Comparison of ENCODE assay signal across 1 cellular context in genomic region chr19:38850231-38850975, GRCh38.
TF ChIP-seq lines count a peak whose summit lies in the region.

No MANE protein-coding gene starts in this region.

TF ChIP-seq in GM12878, 131 proteins besides CTCF, POLR2A, EP300 and RAD21 (continues in another document):
- TF ChIP-seq, protein P1, sequence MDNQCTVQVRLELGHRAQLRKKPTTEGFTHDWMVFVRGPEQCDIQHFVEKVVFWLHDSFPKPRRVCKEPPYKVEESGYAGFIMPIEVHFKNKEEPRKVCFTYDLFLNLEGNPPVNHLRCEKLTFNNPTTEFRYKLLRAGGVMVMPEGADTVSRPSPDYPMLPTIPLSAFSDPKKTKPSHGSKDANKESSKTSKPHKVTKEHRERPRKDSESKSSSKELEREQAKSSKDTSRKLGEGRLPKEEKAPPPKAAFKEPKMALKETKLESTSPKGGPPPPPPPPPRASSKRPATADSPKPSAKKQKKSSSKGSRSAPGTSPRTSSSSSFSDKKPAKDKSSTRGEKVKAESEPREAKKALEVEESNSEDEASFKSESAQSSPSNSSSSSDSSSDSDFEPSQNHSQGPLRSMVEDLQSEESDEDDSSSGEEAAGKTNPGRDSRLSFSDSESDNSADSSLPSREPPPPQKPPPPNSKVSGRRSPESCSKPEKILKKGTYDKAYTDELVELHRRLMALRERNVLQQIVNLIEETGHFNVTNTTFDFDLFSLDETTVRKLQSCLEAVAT (IDR thresholded peaks at IDR 0.05), result peak; percentile 53; the same call in 1 of the 2 replicates
- TF ChIP-seq IRF3 (IDR thresholded peaks at IDR 0.05) (peak; percentile 39), USF1 (IDR thresholded peaks at IDR 0.05; ENCODE audit: borderline replicate concordance, extremely low read length, insufficient read depth, low read depth, low read length) (no peak), RUNX3 (IDR thresholded peaks at IDR 0.05; ENCODE audit: low read length) (peak; percentile 56), PBX3 (IDR thresholded peaks at IDR 0.05; ENCODE audit: insufficient replicate concordance, low read depth, low read length) (peak; percentile 90), KDM1A (IDR thresholded peaks at IDR 0.05; ENCODE audit: borderline replicate concordance) (no peak), USF2 (IDR thresholded peaks at IDR 0.05; ENCODE audit: borderline replicate concordance, low read depth, low read length) (no peak; the same call in 1 of the 2 replicates), MYC (IDR thresholded peaks at IDR 0.05; ENCODE audit: insufficient read depth, insufficient read length, insufficient replicate concordance, low read length, severe bottlenecking) (no peak), IKZF1 (conservative IDR thresholded peaks at IDR 0.05) (peak; percentile 49; the same call in 1 of the 2 replicates), CREM (IDR thresholded peaks at IDR 0.05; ENCODE audit: low read depth) (peak; percentile 94), CHD1 (IDR thresholded peaks at IDR 0.05; ENCODE audit: low read depth, low read length) (no peak), NFYA (IDR thresholded peaks at IDR 0.05; ENCODE audit: borderline replicate concordance, low read depth, low read length) (no peak; the same call in none of the 2 replicates), ZNF384 (IDR thresholded peaks at IDR 0.05; ENCODE audit: borderline replicate concordance, low read depth, low read length) (no peak), BCLAF1 (IDR thresholded peaks at IDR 0.05) (no peak), ESRRA (IDR thresholded peaks at IDR 0.05; ENCODE audit: low read length) (no peak), IRF4 (IDR thresholded peaks at IDR 0.05; ENCODE audit: low read depth, low read length) (no peak), MTA2 (IDR thresholded peaks at IDR 0.05; ENCODE audit: low read depth) (no peak), ZBED1 (IDR thresholded peaks at IDR 0.05; ENCODE audit: borderline replicate concordance) (0 out of 2 replicates have a peak, but pooled peaks have one; percentile 52), RFX5 (IDR thresholded peaks at IDR 0.05; ENCODE audit: low read depth, low read length) (peak; percentile 88), GABPA (IDR thresholded peaks at IDR 0.05; ENCODE audit: low read depth) (peak; percentile 74), YY1 (IDR thresholded peaks at IDR 0.05; ENCODE audit: low read depth, low read length) (peak; percentile 77), BCL11A (IDR thresholded peaks at IDR 0.05; ENCODE audit: low read depth, low read length) (no peak), PAX8 (IDR thresholded peaks at IDR 0.05) (no peak), ZBTB40 (IDR thresholded peaks at IDR 0.05; ENCODE audit: borderline replicate concordance) (peak; percentile 82; the same call in 1 of the 2 replicates), ATF7 (IDR thresholded peaks at IDR 0.05; ENCODE audit: low read depth) (peak; percentile 82), SIX5 (IDR thresholded peaks at IDR 0.05; ENCODE audit: low read depth, low read length, severe bottlenecking) (no peak), HDGF (IDR thresholded peaks at IDR 0.05) (peak; percentile 88), BCL3 (IDR thresholded peaks at IDR 0.05; ENCODE audit: borderline replicate concordance, insufficient read depth, low read depth, low read length, poor library complexity, severe bottlenecking) (no peak), MEF2B (IDR thresholded peaks at IDR 0.05; ENCODE audit: partially characterized antibody, poor library complexity, severe bottlenecking) (peak; percentile 41), JUNB (IDR thresholded peaks at IDR 0.05) (no peak), ZNF207 (IDR thresholded peaks at IDR 0.05; ENCODE audit: borderline replicate concordance) (peak; percentile 71; the same call in 1 of the 2 replicates), SPI1 (IDR thresholded peaks at IDR 0.05; ENCODE audit: borderline replicate concordance, insufficient read depth, low read depth, low read length) (0 out of 2 replicates have a peak, but pooled peaks have one; percentile 24), GATAD2B (conservative IDR thresholded peaks at IDR 0.05; ENCODE audit: low read depth) (no peak), MXI1 (IDR thresholded peaks at IDR 0.05; ENCODE audit: low read depth, low read length) (peak; percentile 62; the same call in 1 of the 2 replicates)
- TF ChIP-seq, protein P2, sequence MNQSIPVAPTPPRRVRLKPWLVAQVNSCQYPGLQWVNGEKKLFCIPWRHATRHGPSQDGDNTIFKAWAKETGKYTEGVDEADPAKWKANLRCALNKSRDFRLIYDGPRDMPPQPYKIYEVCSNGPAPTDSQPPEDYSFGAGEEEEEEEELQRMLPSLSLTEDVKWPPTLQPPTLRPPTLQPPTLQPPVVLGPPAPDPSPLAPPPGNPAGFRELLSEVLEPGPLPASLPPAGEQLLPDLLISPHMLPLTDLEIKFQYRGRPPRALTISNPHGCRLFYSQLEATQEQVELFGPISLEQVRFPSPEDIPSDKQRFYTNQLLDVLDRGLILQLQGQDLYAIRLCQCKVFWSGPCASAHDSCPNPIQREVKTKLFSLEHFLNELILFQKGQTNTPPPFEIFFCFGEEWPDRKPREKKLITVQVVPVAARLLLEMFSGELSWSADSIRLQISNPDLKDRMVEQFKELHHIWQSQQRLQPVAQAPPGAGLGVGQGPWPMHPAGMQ (IDR thresholded peaks at IDR 0.05; ENCODE audit: borderline replicate concordance), result no peak
- TF ChIP-seq, protein P3, sequence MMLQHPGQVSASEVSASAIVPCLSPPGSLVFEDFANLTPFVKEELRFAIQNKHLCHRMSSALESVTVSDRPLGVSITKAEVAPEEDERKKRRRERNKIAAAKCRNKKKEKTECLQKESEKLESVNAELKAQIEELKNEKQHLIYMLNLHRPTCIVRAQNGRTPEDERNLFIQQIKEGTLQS (IDR thresholded peaks at IDR 0.05; ENCODE audit: borderline replicate concordance, extremely low read depth, low read depth, low read length), result no peak
- TF ChIP-seq, protein P4, sequence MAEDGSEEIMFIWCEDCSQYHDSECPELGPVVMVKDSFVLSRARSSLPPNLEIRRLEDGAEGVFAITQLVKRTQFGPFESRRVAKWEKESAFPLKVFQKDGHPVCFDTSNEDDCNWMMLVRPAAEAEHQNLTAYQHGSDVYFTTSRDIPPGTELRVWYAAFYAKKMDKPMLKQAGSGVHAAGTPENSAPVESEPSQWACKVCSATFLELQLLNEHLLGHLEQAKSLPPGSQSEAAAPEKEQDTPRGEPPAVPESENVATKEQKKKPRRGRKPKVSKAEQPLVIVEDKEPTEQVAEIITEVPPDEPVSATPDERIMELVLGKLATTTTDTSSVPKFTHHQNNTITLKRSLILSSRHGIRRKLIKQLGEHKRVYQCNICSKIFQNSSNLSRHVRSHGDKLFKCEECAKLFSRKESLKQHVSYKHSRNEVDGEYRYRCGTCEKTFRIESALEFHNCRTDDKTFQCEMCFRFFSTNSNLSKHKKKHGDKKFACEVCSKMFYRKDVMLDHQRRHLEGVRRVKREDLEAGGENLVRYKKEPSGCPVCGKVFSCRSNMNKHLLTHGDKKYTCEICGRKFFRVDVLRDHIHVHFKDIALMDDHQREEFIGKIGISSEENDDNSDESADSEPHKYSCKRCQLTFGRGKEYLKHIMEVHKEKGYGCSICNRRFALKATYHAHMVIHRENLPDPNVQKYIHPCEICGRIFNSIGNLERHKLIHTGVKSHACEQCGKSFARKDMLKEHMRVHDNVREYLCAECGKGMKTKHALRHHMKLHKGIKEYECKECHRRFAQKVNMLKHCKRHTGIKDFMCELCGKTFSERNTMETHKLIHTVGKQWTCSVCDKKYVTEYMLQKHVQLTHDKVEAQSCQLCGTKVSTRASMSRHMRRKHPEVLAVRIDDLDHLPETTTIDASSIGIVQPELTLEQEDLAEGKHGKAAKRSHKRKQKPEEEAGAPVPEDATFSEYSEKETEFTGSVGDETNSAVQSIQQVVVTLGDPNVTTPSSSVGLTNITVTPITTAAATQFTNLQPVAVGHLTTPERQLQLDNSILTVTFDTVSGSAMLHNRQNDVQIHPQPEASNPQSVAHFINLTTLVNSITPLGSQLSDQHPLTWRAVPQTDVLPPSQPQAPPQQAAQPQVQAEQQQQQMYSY (CRISPR knock-in tag; IDR thresholded peaks at IDR 0.05), result no peak
